Comparison of ENCODE assay signal across 8 cellular contexts in the genomic region with DNA sequence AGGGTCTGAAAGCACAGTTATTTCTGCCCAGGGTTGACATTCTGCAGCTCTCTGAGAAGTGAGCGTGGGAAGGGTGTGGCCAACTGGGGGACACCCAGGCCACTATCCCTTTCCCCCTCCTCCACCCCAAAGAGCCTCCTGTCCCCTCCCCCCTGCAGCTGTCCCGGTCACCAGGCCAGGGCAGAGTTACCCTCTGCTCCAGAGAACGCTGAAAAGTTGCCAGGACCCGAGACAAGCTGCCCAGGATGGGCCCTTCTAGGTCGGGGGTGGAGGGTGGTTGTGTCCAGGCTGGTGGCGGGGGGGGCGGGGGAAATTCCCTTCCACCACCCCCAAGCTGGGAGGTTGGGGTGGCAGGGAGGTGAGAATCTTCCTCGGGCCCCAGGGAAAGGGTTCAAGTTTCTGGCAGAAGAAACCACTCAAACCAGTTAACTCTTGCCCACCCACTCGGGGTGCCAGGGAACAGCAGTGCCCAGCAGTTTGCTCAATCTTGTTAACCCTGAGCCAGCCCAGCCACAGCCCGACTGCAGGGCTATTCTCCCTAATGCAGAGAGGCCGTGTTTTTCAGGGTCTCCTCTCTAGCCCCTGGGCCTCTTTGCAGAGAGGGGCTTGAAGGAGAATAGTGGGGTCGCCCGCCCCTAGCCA. TPM values are rescaled to one million over a fixed set of nuclear protein-coding genes. Genes with fewer than 3 reads are reported as not detected.
A peak's percentile ranks its signal among the peaks of the same experiment; 100 is the strongest.
DNase-seq lines count a peak whose midpoint lies in the region; ATAC-seq and TF ChIP-seq lines count a peak whose summit lies in the region.

No MANE protein-coding gene starts in this region.

- no peaks in the 10 kb centered on the region for H3K27me3 Mint-ChIP-seq in activated T-cell treated with anti-CD3 and anti-CD28 coated beads, Interleukin-2, amount 50 U/mL, for 4 hours (ENCODE audit: low read depth)

- H3K4me3 ChIP-seq in psoas muscle: peak overlapping the region; percentile 79

- peaks cover 0 to 32% of the 10 kb centered on the region in 2 donors for H3K36me3 ChIP-seq in psoas muscle (ENCODE audit: insufficient read depth in 1 of 2, low read depth in 1 of 2)

- peaks cover 57% of the 10 kb centered on the region for H3K4me1 Mint-ChIP-seq in activated T-cell treated with anti-CD3 and anti-CD28 coated beads, Interleukin-2, amount 50 U/mL, for 4 hours (ENCODE audit: low read depth)

- ATAC-seq in activated T-cell treated with anti-CD3 and anti-CD28 coated beads, Interleukin-2, amount 50 U/mL, for 4 hours: no peak
- ATAC-seq in psoas muscle: peak; percentile 62 to 71 (median 70)

- no peaks in the 10 kb centered on the region for H3K9me3 Mint-ChIP-seq in activated T-cell treated with anti-CD3 and anti-CD28 coated beads, Interleukin-2, amount 50 U/mL, for 4 hours

- intact Hi-C loops in psoas muscle (cut with DNase I): no loop called here

- peak overlapping the region; percentile 96 for H3K27ac ChIP-seq in psoas muscle

- no peak for TF ChIP-seq CTCF in psoas muscle (IDR thresholded peaks at IDR 0.05)

- H3K4me3 Mint-ChIP-seq in activated T-cell treated with anti-CD3 and anti-CD28 coated beads, Interleukin-2, amount 50 U/mL, for 4 hours: peak overlapping the region; percentile 86

- H3K27me3 ChIP-seq in psoas muscle (ENCODE audit: insufficient read depth in 3 of 3, low read length in 2 of 3): no peaks in the 10 kb centered on the region

- H3K36me3 Mint-ChIP-seq in activated T-cell treated with anti-CD3 and anti-CD28 coated beads, Interleukin-2, amount 50 U/mL, for 4 hours (ENCODE audit: insufficient read depth): no peaks in the 10 kb centered on the region

- peak; percentile 75 for DNase-seq in activated effector memory CD4-positive, alpha-beta T cell treated with anti-CD3 and anti-CD28 coated beads, Interleukin-2, amount 50 U/mL, for 16 hours
- no peak for DNase-seq in activated effector memory CD4-positive, alpha-beta T cell treated with Interleukin-2 at 50 U/mL for 16 hours
- DNase-seq in activated T-cell treated with anti-CD3 and anti-CD28 coated beads, Interleukin-2, amount 50 U/mL, for 4 hours: no peak
- DNase-seq in glomerular visceral epithelial cell (ENCODE audit: extremely low spot score): peak; percentile 40
- DNase-seq in psoas muscle: peak; percentile 77 to 88
- no peak for DNase-seq in SW 1271 (lab: John Stamatoyannopoulos, UW)
- DNase-seq in NCI-H1417 treated with DMSO at 0.1 percent for 48 hours (lab: John Stamatoyannopoulos, UW): no peak
- DNase-seq in NCI-H774 (lab: John Stamatoyannopoulos, UW): no peak

- H3K4me1 ChIP-seq in psoas muscle: peaks cover 27% of the 10 kb centered on the region

- 0 to 3% (median 1%) methylated on average over 12 to 13 of the region's 13 CpGs for WGBS in psoas muscle, 3 donors

- H3K9me3 ChIP-seq in psoas muscle: no peaks in the 10 kb centered on the region

RNA-seq across cellular contexts. Expression of a gene that starts 0.6 kb away (rescaled TPM):
- total RNA-seq in activated T-cell treated with anti-CD3 and anti-CD28 coated beads, Interleukin-2, amount 50 U/mL, for 4 hours: 10 to 100 TPM; 23.5 to 39.5 (median 24.9) TPM
- total RNA-seq in psoas muscle: 1,000 to 10,000 TPM in 1 of 4 donors, 100 to 1,000 TPM in 3; 434 to 1,013 (median 908) TPM
- 1,000 to 10,000 TPM in 2 of 3 donors, 100 to 1,000 TPM in 1; 717 to 1,817 (median 1,077) TPM for polyA plus RNA-seq in psoas muscle

RNA-seq across cellular contexts. Expression of a gene that starts 10.1 kb away (rescaled TPM):
- 10 to 100 TPM; 58.7 to 66.4 (median 65.2) TPM for total RNA-seq in activated T-cell treated with anti-CD3 and anti-CD28 coated beads, Interleukin-2, amount 50 U/mL, for 4 hours
- total RNA-seq in psoas muscle: 10 to 100 TPM; 11.9 to 15.4 (median 12.3) TPM
- polyA plus RNA-seq in psoas muscle: 10 to 100 TPM; 21.0 to 43.4 (median 22.0) TPM

RNA-seq across cellular contexts. Expression of a gene that starts 17.5 kb away (rescaled TPM):
- 10 to 100 TPM; 39.0 to 50.2 (median 43.7) TPM for total RNA-seq in activated T-cell treated with anti-CD3 and anti-CD28 coated beads, Interleukin-2, amount 50 U/mL, for 4 hours
- total RNA-seq in psoas muscle: 10 to 100 TPM in 3 of 4 donors, 1 to 10 TPM in 1; 9.0 to 13.0 (median 12.3) TPM
- 10 to 100 TPM in 2 of 3 donors, 1 to 10 TPM in 1; 9.8 to 37.9 (median 24.4) TPM for polyA plus RNA-seq in psoas muscle

RNA-seq across cellular contexts. Expression of a gene that starts 20.8 kb away (rescaled TPM):
- 10 to 100 TPM; 14.9 to 19.0 (median 17.2) TPM for total RNA-seq in activated T-cell treated with anti-CD3 and anti-CD28 coated beads, Interleukin-2, amount 50 U/mL, for 4 hours
- total RNA-seq in psoas muscle: 10 to 100 TPM; 22.1 to 34.6 (median 24.5) TPM
- polyA plus RNA-seq in psoas muscle: 10 to 100 TPM; 19.1 to 42.7 (median 24.7) TPM

RNA-seq across cellular contexts. Expression of a gene that starts 36.6 kb away (rescaled TPM):
- total RNA-seq in activated T-cell treated with anti-CD3 and anti-CD28 coated beads, Interleukin-2, amount 50 U/mL, for 4 hours: 10 to 100 TPM; 51.1 to 54.3 (median 52.5) TPM
- total RNA-seq in psoas muscle: 1 to 10 TPM; 1.4 to 2.4 (median 1.9) TPM
- polyA plus RNA-seq in psoas muscle: under 1 TPM; 0.20 to 0.64 (median 0.34) TPM

Comparison
In these comparisons a context has a peak if more than half of its experiments do, and no peak if none do; other contexts are left out.
1. DNase-seq: peak in activated effector memory CD4-positive, alpha-beta T cell treated with anti-CD3 and anti-CD28 coated beads, Interleukin-2, amount 50 U/mL, for 16 hours (single experiment), glomerular visceral epithelial cell (single experiment) and psoas muscle (2 of 2); none in activated effector memory CD4-positive, alpha-beta T cell treated with Interleukin-2 at 50 U/mL for 16 hours (single experiment), activated T-cell treated with anti-CD3 and anti-CD28 coated beads, Interleukin-2, amount 50 U/mL, for 4 hours (single experiment), SW 1271 (0 of 2), NCI-H1417 treated with DMSO at 0.1 percent for 48 hours (single experiment) and NCI-H774 (single experiment).
2. ATAC-seq: peak in psoas muscle (4 of 4); none in activated T-cell treated with anti-CD3 and anti-CD28 coated beads, Interleukin-2, amount 50 U/mL, for 4 hours (0 of 2).
3. RNA of a gene that starts 0.6 kb away (total RNA-seq): 434 to 1,013 TPM in psoas muscle; 23.5 to 39.5 TPM in activated T-cell treated with anti-CD3 and anti-CD28 coated beads, Interleukin-2, amount 50 U/mL, for 4 hours; every median in the first group is over 10 times any median in the second.